Comparison of ENCODE assay signal across 15 cellular contexts in the genomic region with DNA sequence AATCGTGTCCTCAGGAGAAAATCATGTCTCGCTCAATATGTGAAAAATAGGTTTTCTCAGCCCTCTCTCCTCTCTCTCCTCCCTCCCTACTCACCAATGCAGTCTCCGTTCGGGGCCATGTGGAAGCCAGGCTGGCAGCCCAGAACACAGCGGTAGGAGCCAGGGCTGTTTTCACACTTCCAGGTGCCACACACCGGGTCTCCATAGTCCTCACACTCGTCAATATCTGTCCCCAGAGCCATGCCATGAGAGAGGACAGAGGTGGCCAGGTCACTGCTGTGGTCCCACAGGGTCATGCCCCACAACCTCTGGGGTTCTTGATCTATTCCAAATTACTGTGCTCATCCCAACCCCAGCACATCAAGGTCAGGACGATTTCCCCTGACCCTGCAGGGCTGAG.
"Had no signal": no experiment of that assay in that cellular context is flagged by ENCODE, and none has a peak within 500 bp of the region (broad histone marks: within the 10 kb centered on the region; RNA-seq: fewer than 3 reads in every experiment).

No MANE protein-coding gene starts in this region.

- H3K4me1 ChIP-seq: pancreas, transverse colon had no signal

- H3K27ac ChIP-seq: brain microvascular endothelial cell, epithelial cell of prostate, gastroesophageal sphincter, pancreas, transverse colon had no signal

- H3K9me3 ChIP-seq: gastroesophageal sphincter, pancreas, transverse colon had no signal

- H3K36me3 ChIP-seq: pancreas, transverse colon had no signal

- H3K4me3 ChIP-seq: gastroesophageal sphincter, pancreas, smooth muscle cell, transverse colon had no signal

- H3K27me3 ChIP-seq: brain microvascular endothelial cell, gastroesophageal sphincter, pancreas, transverse colon had no signal

- DNase-seq: activated B cell treated with CpG ODN at 0.5 μM for 24 hours; activated CD4-positive, alpha-beta T cell treated with anti-CD3 and anti-CD28 coated beads, Interleukin-2, amount 50 U/mL, for 1 hour; activated T-cell treated with anti-CD3 and anti-CD28 coated beads for 4 hours; amniotic stem cell; brain microvascular endothelial cell; effector CD4-positive, alpha-beta T cell; pancreas; transverse colon had no signal

- ATAC-seq: activated naive CD4-positive, alpha-beta T cell treated with anti-CD3 and anti-CD28 coated beads, Interleukin-2, amount 50 U/mL, for 72 hours; activated T-helper 17 cell treated with anti-CD3 and anti-CD28 coated beads, Interleukin-2, amount 50 U/mL, for 72 hours; gastroesophageal sphincter; pancreas; SK-N-SH treated with all-trans-retinoic acid at 6 μM for 48 hours; stimulated activated effector memory CD8-positive, alpha-beta T cell treated with anti-CD3 and anti-CD28 coated beads, Interleukin-12 subunit alpha, Interleukin-12 subunit beta, amount 100 ng/mL, for 72 hours had no signal
